1 cellular context compared by ENCODE assay signal in genomic region chr6:7111095-7111690, GRCh38.
A peak's percentile ranks its signal among the peaks of the same experiment; 100 is the strongest.
TF ChIP-seq lines count a peak whose summit lies in the region.

No MANE protein-coding gene starts in this region.

TF ChIP-seq in K562, 482 proteins besides CTCF, POLR2A, EP300 and RAD21:
- peak; percentile 48; the same call in 1 of the 2 replicates for TF ChIP-seq CEBPG (CRISPR knock-in tag; IDR thresholded peaks at IDR 0.05)
- TF ChIP-seq CEBPG (tag; conservative IDR thresholded peaks at IDR 0.05 in 1 of 2, IDR thresholded peaks at IDR 0.05 in 1 of 2), result peak; percentile 6 to 23; a peak in 2 of 4 replicates
- no peak for TF ChIP-seq PYGO2 (tag; IDR thresholded peaks at IDR 0.05)
- TF ChIP-seq L3MBTL2 (IDR thresholded peaks at IDR 0.05), result no peak
- TF ChIP-seq CTBP1 (IDR thresholded peaks at IDR 0.05; ENCODE audit: borderline replicate concordance), result peak; percentile 8; the same call in 1 of the 2 replicates
- TF ChIP-seq CBX3 (IDR thresholded peaks at IDR 0.05; ENCODE audit: borderline replicate concordance in 1 of 2, low read length in 2 of 2), result 0 out of 3 replicates have a peak, but pooled peaks of 1 of the 2 experiments have one; percentile 17
- 0 out of 2 replicates have a peak, but pooled peaks have one; percentile 39 for TF ChIP-seq CEBPB (tag; IDR thresholded peaks at IDR 0.05)
- no peak for TF ChIP-seq ZNF24 (IDR thresholded peaks at IDR 0.05)
- 0 out of 2 replicates have a peak, but pooled peaks have one; percentile 13 for TF ChIP-seq MYBL2 (IDR thresholded peaks at IDR 0.05; ENCODE audit: low read depth)
- TF ChIP-seq MYBL2 (CRISPR knock-in tag; IDR thresholded peaks at IDR 0.05; ENCODE audit: borderline replicate concordance), result no peak
- peak; percentile 74 for TF ChIP-seq RBM25 (IDR thresholded peaks at IDR 0.05; ENCODE audit: low read depth, low read length, severe bottlenecking)
- TF ChIP-seq PKNOX1 (IDR thresholded peaks at IDR 0.05), result peak; percentile 54; the same call in 1 of the 2 replicates
- TF ChIP-seq RFX1 (IDR thresholded peaks at IDR 0.05), result peak; percentile 68; the same call in 1 of the 2 replicates
- TF ChIP-seq NR2C2 (CRISPR knock-in tag; IDR thresholded peaks at IDR 0.05), result no peak
- TF ChIP-seq NR2C2 (tag; IDR thresholded peaks at IDR 0.05), result 0 out of 2 replicates have a peak, but pooled peaks have one; percentile 10
- TF ChIP-seq BHLHE40 (IDR thresholded peaks at IDR 0.05; ENCODE audit: low read length), result no peak
- 0 out of 2 replicates have a peak, but pooled peaks have one; percentile 11 for TF ChIP-seq FOXM1 (IDR thresholded peaks at IDR 0.05; ENCODE audit: low read depth)
- no peak for TF ChIP-seq FOXM1 (CRISPR knock-in tag; IDR thresholded peaks at IDR 0.05; ENCODE audit: low read depth)
- TF ChIP-seq ELF1 (tag; IDR thresholded peaks at IDR 0.05), result 0 out of 2 replicates have a peak, but pooled peaks have one; percentile 29
- TF ChIP-seq MEIS2 (IDR thresholded peaks at IDR 0.05; ENCODE audit: partially characterized antibody), result peak; percentile 70
